ENCODE assay signal across 1 cellular context in the genomic region with DNA sequence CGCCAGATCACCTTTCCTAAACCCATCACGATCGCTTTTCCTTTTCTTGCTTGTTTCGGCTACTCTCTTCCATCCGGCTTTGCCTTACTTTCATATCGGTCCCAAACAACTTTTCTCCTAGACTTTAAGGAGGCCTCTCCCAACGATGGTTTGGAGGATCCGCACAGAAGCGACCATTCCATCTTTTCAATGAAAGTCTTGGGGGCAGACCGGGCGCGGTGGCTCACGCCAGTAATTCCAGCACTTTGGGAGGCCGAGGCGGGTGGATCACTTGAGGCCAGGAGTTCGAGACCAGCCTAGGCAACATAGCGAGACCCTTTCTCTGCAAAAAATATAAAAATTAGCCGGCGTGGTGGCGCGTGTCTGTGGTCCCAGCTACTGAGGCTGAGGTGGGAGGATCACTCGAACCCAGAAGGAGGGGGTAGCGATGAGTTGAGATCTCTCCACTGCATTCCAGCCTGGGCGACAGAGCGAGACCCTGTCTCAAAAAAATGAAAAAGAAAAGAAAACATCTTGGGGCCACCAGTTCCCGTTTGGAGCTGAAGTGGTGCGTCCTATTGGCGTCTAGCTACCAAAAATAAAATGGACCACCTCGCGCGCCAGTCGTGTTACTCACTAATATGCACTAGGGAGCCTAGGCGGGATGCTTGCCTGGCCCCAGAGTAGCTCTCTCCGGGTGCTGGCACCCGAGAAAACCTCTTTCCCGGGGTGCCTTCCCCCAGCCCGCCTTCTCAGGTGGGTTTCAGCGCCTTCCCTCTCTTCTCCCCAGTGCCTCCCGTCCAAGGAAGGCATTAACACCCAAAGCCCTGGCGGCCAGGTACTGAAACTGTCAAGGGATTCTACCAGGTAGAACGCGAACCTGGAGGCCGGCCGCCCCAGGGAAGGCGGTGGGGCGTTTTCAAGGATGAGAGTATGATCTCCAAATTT.
TF ChIP-seq lines count a peak whose summit lies in the region.

No MANE protein-coding gene starts in this region.

TF ChIP-seq in HEK293, 187 proteins besides CTCF, POLR2A, EP300 and RAD21 (continued from another document):
- TF ChIP-seq MYNN (tag by site-specific recombination; IDR thresholded peaks at IDR 0.05; ENCODE audit: borderline replicate concordance) (no peak), ZNF335 (tag by site-specific recombination; conservative IDR thresholded peaks at IDR 0.05) (peak; percentile 87), KLF9 (tag by site-specific recombination; IDR thresholded peaks at IDR 0.05; ENCODE audit: low read depth) (no peak), ZNF596 (tag by site-specific recombination; IDR thresholded peaks at IDR 0.05) (no peak)
- TF ChIP-seq, protein P1, sequence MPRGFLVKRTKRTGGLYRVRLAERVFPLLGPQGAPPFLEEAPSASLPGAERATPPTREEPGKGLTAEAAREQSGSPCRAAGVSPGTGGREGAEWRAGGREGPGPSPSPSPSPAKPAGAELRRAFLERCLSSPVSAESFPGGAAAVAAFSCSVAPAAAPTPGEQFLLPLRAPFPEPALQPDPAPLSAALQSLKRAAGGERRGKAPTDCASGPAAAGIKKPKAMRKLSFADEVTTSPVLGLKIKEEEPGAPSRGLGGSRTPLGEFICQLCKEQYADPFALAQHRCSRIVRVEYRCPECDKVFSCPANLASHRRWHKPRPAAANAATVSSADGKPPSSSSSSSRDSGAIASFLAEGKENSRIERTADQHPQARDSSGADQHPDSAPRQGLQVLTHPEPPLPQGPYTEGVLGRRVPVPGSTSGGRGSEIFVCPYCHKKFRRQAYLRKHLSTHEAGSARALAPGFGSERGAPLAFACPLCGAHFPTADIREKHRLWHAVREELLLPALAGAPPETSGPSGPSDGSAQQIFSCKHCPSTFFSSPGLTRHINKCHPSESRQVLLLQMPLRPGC (tag by site-specific recombination; IDR thresholded peaks at IDR 0.05): peak; percentile 32; the same call in 1 of the 2 replicates
